In the genomic region with DNA sequence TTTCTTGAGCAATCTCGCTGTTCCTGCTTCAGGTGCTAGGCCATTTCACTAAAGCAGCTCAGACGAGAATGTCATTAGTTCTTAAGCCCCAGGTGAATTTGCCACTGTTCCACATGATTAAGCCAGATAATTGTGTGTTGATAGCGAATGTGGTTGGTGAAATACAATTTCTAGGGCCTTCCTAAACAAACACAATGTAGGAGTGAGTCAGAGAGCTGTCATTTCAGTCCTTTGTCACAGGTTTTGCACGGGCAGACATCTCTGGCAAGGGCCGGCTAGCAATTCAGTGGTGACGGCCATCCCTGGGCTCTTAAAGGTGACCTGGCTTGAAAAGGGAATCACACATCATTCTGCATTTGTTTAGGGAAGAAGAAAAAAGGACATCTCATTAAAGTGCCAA, we compare ENCODE assay signal across 31 cellular contexts.
DNase-seq lines count a peak whose midpoint lies in the region; ATAC-seq, FAIRE-seq and TF ChIP-seq lines count a peak whose summit lies in the region.
"Had no signal": no experiment of that assay in that cellular context is flagged by ENCODE, and none has a peak within 500 bp of the region (broad histone marks: within the 10 kb centered on the region; RNA-seq: fewer than 3 reads in every experiment).

No MANE protein-coding gene starts in this region.

- ATAC-seq in HG02678 (IDR thresholded peaks at IDR 0.05; ENCODE audit: unreplicated experiment): no peak
- ATAC-seq in left ventricle myocardium superior: no peak
- ATAC-seq: esophagus mucosa, foreskin keratinocyte had no signal

- no peaks in the 10 kb centered on the region for H3K27me3 ChIP-seq in mesendoderm (ENCODE audit: insufficient read depth, low read length, poor library complexity)
- H3K27me3 ChIP-seq: colonic mucosa, foreskin keratinocyte, stomach, tibial nerve had no signal

- no peak overlapping the region for H3K27ac Mint-ChIP-seq in CD14-positive monocyte
- H3K27ac Mint-ChIP-seq: activated naive CD4-positive, alpha-beta T cell treated with anti-CD3 and anti-CD28 coated beads, Interleukin-2, amount 10 ng/mL, durations not matched to agents 7 days and 5 days; activated T-helper 1 cell treated with anti-CD3 and anti-CD28 coated beads, Interleukin-12 subunit alpha, Interleukin-12 subunit beta, Interleukin-2, Interleukin-4 antibody, amounts not matched to agents 30 ng/mL and 10 ng/mL and 1 ng/mL, durations not matched to agents 14 hours and 24 hours and 36 hours had no signal

- H3K79me2 ChIP-seq in mesendoderm (ENCODE audit: control insufficient read depth, insufficient read depth, low read length): no peaks in the 10 kb centered on the region

- no peaks in the 10 kb centered on the region for H3K4me1 Mint-ChIP-seq in CD14-positive monocyte
- H3K4me1 Mint-ChIP-seq: activated naive CD4-positive, alpha-beta T cell treated with anti-CD3 and anti-CD28 coated beads, Interleukin-2, amount 10 ng/mL, durations not matched to agents 7 days and 5 days; neural crest cell had no signal

- no peak overlapping the region for H3K4me3 Mint-ChIP-seq in CD14-positive monocyte
- H3K4me3 Mint-ChIP-seq: activated naive CD4-positive, alpha-beta T cell treated with anti-CD3 and anti-CD28 coated beads, Interleukin-2, amount 10 ng/mL, durations not matched to agents 7 days and 5 days; activated T-helper 1 cell treated with anti-CD3 and anti-CD28 coated beads, Interleukin-12 subunit alpha, Interleukin-12 subunit beta, Interleukin-2, Interleukin-4 antibody, amounts not matched to agents 30 ng/mL and 10 ng/mL and 1 ng/mL, durations not matched to agents 14 hours and 24 hours and 36 hours; neural crest cell had no signal

- H4K5ac ChIP-seq in mesendoderm (ENCODE audit: low read length): no peak overlapping the region

- no peak for TF ChIP-seq CTCF in CD14-positive monocyte (IDR thresholded peaks at IDR 0.05)

- no peak overlapping the region for H3K4me3 ChIP-seq in mesendoderm (ENCODE audit: low read length)
- H3K4me3 ChIP-seq: colonic mucosa, lung, SK-N-MC, stomach, tibial nerve had no signal

- peaks cover 5% of the 10 kb centered on the region for H3K4me1 ChIP-seq in mesendoderm (ENCODE audit: control insufficient read depth, low read depth, low read length)
- H3K4me1 ChIP-seq: colonic mucosa, foreskin keratinocyte, tibial nerve had no signal

- H2BK5ac ChIP-seq in mesendoderm (ENCODE audit: low read length): no peak overlapping the region

- peaks cover 0 to 2% (median under 1%) of the 10 kb centered on the region in 3 donors for H3K27me3 Mint-ChIP-seq in CD14-positive monocyte (ENCODE audit: low read depth in 3 of 3)
- H3K27me3 Mint-ChIP-seq: activated naive CD4-positive, alpha-beta T cell treated with anti-CD3 and anti-CD28 coated beads, Interleukin-2, amount 10 ng/mL, durations not matched to agents 7 days and 5 days had no signal

- no peaks in the 10 kb centered on the region for H3K79me1 ChIP-seq in mesendoderm (ENCODE audit: low read length)

- H3K23ac ChIP-seq in mesendoderm (ENCODE audit: low read length): no peak overlapping the region

- no peak overlapping the region for H2AK5ac ChIP-seq in mesendoderm (ENCODE audit: low read length)

- no peak overlapping the region for H3K18ac ChIP-seq in mesendoderm (ENCODE audit: low read length)

- intact Hi-C loops in CD14-positive monocyte (cut with micrococcal nuclease) (no loop called here), left ventricle myocardium superior (cut with micrococcal nuclease) (no loop called here)

- no peak for FAIRE-seq in RCC 7860 (lab: Jason Lieb, UNC)
- FAIRE-seq: D721Med, G401.6, GM18507, H1 had no signal

- no peak overlapping the region for H4K8ac ChIP-seq in mesendoderm (ENCODE audit: low read depth, low read length)

- no peaks in the 10 kb centered on the region for H3K36me3 Mint-ChIP-seq in CD14-positive monocyte
- H3K36me3 Mint-ChIP-seq: activated naive CD4-positive, alpha-beta T cell treated with anti-CD3 and anti-CD28 coated beads, Interleukin-2, amount 10 ng/mL, durations not matched to agents 7 days and 5 days had no signal

- DNase-seq in DMS79 (lab: John Stamatoyannopoulos, UW): peak; percentile 79
- peak; percentile 86 for DNase-seq in NCI-H146 treated with DMSO at 0.1 percent for 48 hours (lab: John Stamatoyannopoulos, UW; ENCODE audit: unreplicated experiment)
- DNase-seq in RCC 7860 (ENCODE audit: low spot score): peak; percentile 10
- DNase-seq in mesendoderm: peak; percentile 26
- DNase-seq in CD14-positive monocyte (ENCODE audit: low spot score): no peak
- no peak for DNase-seq in HPDE6-E6E7 (ENCODE audit: extremely low spot score)
- no peak for DNase-seq in left ventricle myocardium superior
- DNase-seq: activated CD4-positive, alpha-beta T cell treated with anti-CD3 and anti-CD28 coated beads for 4 hours; activated naive CD4-positive, alpha-beta T cell treated with anti-CD3 and anti-CD28 coated beads, Interleukin-2, amount 10 ng/mL, durations not matched to agents 7 days and 5 days; amniotic stem cell; C1 segment of cervical spinal cord; colonic mucosa; effector memory CD4-positive, alpha-beta T cell; foreskin keratinocyte; hypothalamus; Karpas-422; NCI-H524 treated with DMSO at 0.1 percent for 48 hours; stimulated activated CD4-positive, alpha-beta T cell treated with anti-CD3 and anti-CD28 coated beads, Interleukin-15, amount 100 ng/mL, for 24 hours; stomach; T-helper 2 cell had no signal

- no peak overlapping the region for H2BK120ac ChIP-seq in mesendoderm (ENCODE audit: low read depth, low read length)

- no CpG with 5 or more reads among the region's 6 CpGs for WGBS in mesendoderm (ENCODE audit: extremely low coverage, insufficient coverage, low lambda C conversion rate)

- no peak overlapping the region for H2BK15ac ChIP-seq in mesendoderm (replicated peaks; ENCODE audit: low read depth)

- H3K4ac ChIP-seq in mesendoderm (ENCODE audit: low read depth, low read length): no peak overlapping the region

- no peak overlapping the region for H3K27ac ChIP-seq in mesendoderm (ENCODE audit: low read depth, low read length)
- H3K27ac ChIP-seq: colonic mucosa, foreskin keratinocyte, SK-N-MC, stomach, tibial nerve had no signal

- no peaks in the 10 kb centered on the region for H3K36me3 ChIP-seq in mesendoderm (ENCODE audit: control insufficient read depth, insufficient read depth, low read length)
- H3K36me3 ChIP-seq: colonic mucosa, stomach, tibial nerve had no signal

- H3K56ac ChIP-seq in mesendoderm (ENCODE audit: low read length): no peak overlapping the region

- H3K9ac ChIP-seq in mesendoderm (ENCODE audit: low read length): no peak overlapping the region

- H3K9me3 Mint-ChIP-seq in CD14-positive monocyte: peaks cover 0 to 4% (median 0%) of the 10 kb centered on the region in 7 donors
- H3K9me3 Mint-ChIP-seq: activated naive CD4-positive, alpha-beta T cell treated with anti-CD3 and anti-CD28 coated beads, Interleukin-2, amount 10 ng/mL, durations not matched to agents 7 days and 5 days; activated T-helper 1 cell treated with anti-CD3 and anti-CD28 coated beads, Interleukin-12 subunit alpha, Interleukin-12 subunit beta, Interleukin-2, Interleukin-4 antibody, amounts not matched to agents 30 ng/mL and 10 ng/mL and 1 ng/mL, durations not matched to agents 14 hours and 24 hours and 36 hours had no signal

- H3K4me2 ChIP-seq in mesendoderm (ENCODE audit: low read length): no peak overlapping the region

Comparison
In these comparisons a context has a peak if more than half of its experiments do, and no peak if none do; other contexts are left out.
1. DNase-seq: peak in DMS79 (single experiment), NCI-H146 treated with DMSO at 0.1 percent for 48 hours (single experiment), RCC 7860 (single experiment) and mesendoderm (single experiment); none in CD14-positive monocyte (single experiment), HPDE6-E6E7 (single experiment) and left ventricle myocardium superior (single experiment).